In the genomic region with DNA sequence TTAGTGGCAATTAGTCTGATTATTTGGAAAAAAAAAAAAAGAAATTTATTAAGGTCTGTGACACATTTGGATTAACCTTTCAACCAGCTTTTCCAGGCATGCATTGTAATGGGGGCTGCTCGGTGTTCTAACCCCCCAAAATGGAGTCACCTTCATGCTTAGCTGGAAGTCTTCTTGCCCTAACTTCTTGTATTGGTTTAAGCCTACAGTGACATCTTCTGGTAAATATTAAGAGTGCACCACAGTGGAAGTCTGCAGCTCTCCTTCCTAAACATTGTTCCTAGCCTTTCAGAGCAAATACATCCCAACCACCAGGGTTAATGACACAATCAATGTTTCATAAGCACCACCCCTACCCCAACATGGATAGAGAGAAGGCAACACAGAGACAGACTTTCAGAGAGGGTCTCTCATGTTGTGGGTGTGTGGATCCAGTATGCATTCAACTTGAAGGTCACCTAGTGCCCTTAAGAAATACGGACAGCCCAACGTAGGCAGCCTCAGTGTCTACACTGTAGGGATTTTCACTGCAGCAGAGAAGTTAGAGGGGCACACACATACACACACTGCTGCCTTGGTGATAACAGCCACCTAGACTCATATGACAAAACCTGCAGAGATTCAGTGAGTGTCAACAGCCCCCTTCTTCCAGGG, we compare ENCODE assay signal across 8 cellular contexts.
DNase-seq lines count a peak whose midpoint lies in the region; ATAC-seq, FAIRE-seq and TF ChIP-seq lines count a peak whose summit lies in the region.

No MANE protein-coding gene starts in this region.

- no peaks in the 10 kb centered on the region for H3F3A ChIP-seq in PC-3 (ENCODE audit: low read length, unreplicated experiment)

- no peak overlapping the region for H3K9ac ChIP-seq in PC-3 (ENCODE audit: low read length)
- H3K9ac ChIP-seq in fibroblast of lung (ENCODE audit: insufficient read depth, low read length), result no peak overlapping the region

- no peak overlapping the region for H2AFZ ChIP-seq in PC-3 (ENCODE audit: low read length)
- no peak overlapping the region for H2AFZ ChIP-seq in fibroblast of lung (ENCODE audit: low read length)

- no peaks in the 10 kb centered on the region for H3K9me3 ChIP-seq in PC-3 (ENCODE audit: low read length)
- H3K9me3 ChIP-seq in fibroblast of lung (ENCODE audit: control insufficient read depth, insufficient read depth, low read depth, low read length), result no peaks in the 10 kb centered on the region
- no peaks in the 10 kb centered on the region for H3K9me3 ChIP-seq in prostate gland

- DNase-seq in NCI-H2171 treated with DMSO at 0.1 percent for 48 hours (lab: John Stamatoyannopoulos, UW), result peak; percentile 40
- DNase-seq in NCI-H2171 (lab: John Stamatoyannopoulos, UW), result no peak
- DNase-seq in HEK293T (ENCODE audit: extremely low spot score), result peak; percentile 49
- peak; percentile 55 for DNase-seq in PC-3
- DNase-seq in fibroblast of lung (ENCODE audit: low read depth in 2 of 2), result peak; percentile 17 to 51
- DNase-seq in prostate gland (ENCODE audit: low spot score), result no peak
- DNase-seq in activated effector memory CD4-positive, alpha-beta T cell treated with Interleukin-2 at 50 U/mL for 16 hours, result no peak
- no peak for DNase-seq in H54 (ENCODE audit: insufficient read length, low spot score)

- intact Hi-C loops in PC-3 (cut with micrococcal nuclease), result loop anchor here (1.0 to 10.0 kb wide), 2 partner anchors 323 to 405 kb away; partner anchors contain the start of gene HS6ST2
- intact Hi-C loops in prostate gland (cut with DNase I), result no loop called here

- POLR2A ChIA-PET in HEK293T (lab: Yijun Ruan, JAX) (no interaction called here), PC-3 (lab: Charles Lee; ENCODE audit: unreplicated experiment) (no interaction called here)

- no peaks in the 10 kb centered on the region for H3K27me3 ChIP-seq in PC-3 (ENCODE audit: low read length)
- no peaks in the 10 kb centered on the region for H3K27me3 ChIP-seq in fibroblast of lung (ENCODE audit: control insufficient read depth, insufficient read depth, low read length)
- no peaks in the 10 kb centered on the region for H3K27me3 ChIP-seq in prostate gland (replicated peaks; ENCODE audit: insufficient read depth)

- no peaks in the 10 kb centered on the region for H3K9me2 ChIP-seq in PC-3 (replicated peaks; ENCODE audit: low read length)

- no peaks in the 10 kb centered on the region for H3K79me2 ChIP-seq in PC-3 (ENCODE audit: low read length)
- H3K79me2 ChIP-seq in fibroblast of lung (ENCODE audit: control insufficient read depth, insufficient read depth, low read length), result no peaks in the 10 kb centered on the region

- no TSS peak for BruUV-seq in PC-3 (replicated peaks; lab: Mats Ljungman, UMichigan)

- peak; percentile 65 for ATAC-seq in PC-3

- H3K36me3 ChIP-seq in PC-3 (ENCODE audit: low read depth, low read length), result no peaks in the 10 kb centered on the region
- no peaks in the 10 kb centered on the region for H3K36me3 ChIP-seq in fibroblast of lung (ENCODE audit: control insufficient read depth, insufficient read depth, low read length)
- H3K36me3 ChIP-seq in prostate gland, result no peaks in the 10 kb centered on the region

- 52% methylated on average over 3 of the region's 3 CpGs for WGBS in prostate gland

- H3K4me3 ChIP-seq in PC-3 (ENCODE audit: low read length) (no peak overlapping the region), fibroblast of lung (replicated peaks in 1 of 4; ENCODE audit: control extremely low read depth in 1 of 4, insufficient read depth in 1 of 4, low read depth in 3 of 4, low read length in 4 of 4) (no peak overlapping the region), prostate gland (no peak overlapping the region)

- no peak for TF ChIP-seq POLR2A in prostate gland (IDR thresholded peaks at IDR 0.05)
- no peak for TF ChIP-seq POLR2A in H54 (IDR thresholded peaks at IDR 0.05; ENCODE audit: low read depth, low read length)

- H3K27ac ChIP-seq in PC-3 (ENCODE audit: low read length) (no peak overlapping the region), fibroblast of lung (ENCODE audit: insufficient read depth, low read length) (no peak overlapping the region), prostate gland (no peak overlapping the region)

- H3K4me1 ChIP-seq in PC-3 (ENCODE audit: insufficient read depth, low read length) (no peaks in the 10 kb centered on the region), fibroblast of lung (ENCODE audit: control insufficient read depth, extremely low read depth, insufficient read depth, low read length) (no peaks in the 10 kb centered on the region), prostate gland (replicated peaks) (no peaks in the 10 kb centered on the region)

- H3K4me2 ChIP-seq in PC-3 (ENCODE audit: low read length) (no peak overlapping the region), fibroblast of lung (ENCODE audit: extremely low read depth, insufficient read depth, low read length) (no peak overlapping the region)

- H4K20me1 ChIP-seq in PC-3 (ENCODE audit: low read length) (no peaks in the 10 kb centered on the region), fibroblast of lung (ENCODE audit: control insufficient read depth, extremely low read depth, insufficient read depth, low read length) (no peaks in the 10 kb centered on the region)

- peak; percentile 68 for TF ChIP-seq CTCF in PC-3 (conservative IDR thresholded peaks at IDR 0.05; ENCODE audit: low read depth, low read length)
- TF ChIP-seq CTCF in fibroblast of lung (conservative IDR thresholded peaks at IDR 0.05 in 1 of 2, IDR thresholded peaks at IDR 0.05 in 1 of 2; ENCODE audit: low read depth in 1 of 2, low read length in 2 of 2), result peak; percentile 45 to 50
- peak in 3 of 4 experiments; percentile 7 to 43 (median 24) for TF ChIP-seq CTCF in prostate gland (IDR thresholded peaks at IDR 0.05)

- CTCF ChIA-PET in HEK293T (lab: Yijun Ruan, JAX), result interaction anchor here (0.6 to 1.3 kb wide), 9 partner anchors 9 to 808 kb away, joined by 3 to 6 read pairs (median 4); no protein-coding TSS in a partner anchor
- CTCF ChIA-PET in PC-3 (lab: Charles Lee), result interaction anchor here (0.6 to 1.7 kb wide), 3 partner anchors 339 to 804 kb away, joined by 3 to 10 read pairs (median 8); no protein-coding TSS in a partner anchor

- no peak for FAIRE-seq in H54 (lab: Jason Lieb, UNC)

TF ChIP-seq in HEK293T, 16 proteins besides CTCF, POLR2A, EP300 and RAD21:
- TF ChIP-seq LEF1 (IDR thresholded peaks at IDR 0.05; ENCODE audit: borderline replicate concordance) (no peak), L3MBTL2 (conservative IDR thresholded peaks at IDR 0.05) (no peak), NFRKB (IDR thresholded peaks at IDR 0.05) (no peak), BHLHE40 (IDR thresholded peaks at IDR 0.05; ENCODE audit: borderline replicate concordance) (no peak), SUZ12 (IDR thresholded peaks at IDR 0.05) (no peak), FOXK2 (IDR thresholded peaks at IDR 0.05) (no peak), FOXM1 (IDR thresholded peaks at IDR 0.05; ENCODE audit: borderline replicate concordance) (no peak), SP1 (IDR thresholded peaks at IDR 0.05) (no peak), ARNT (IDR thresholded peaks at IDR 0.05) (no peak), ELF4 (IDR thresholded peaks at IDR 0.05) (no peak), PKNOX1 (IDR thresholded peaks at IDR 0.05) (no peak), HDGF (IDR thresholded peaks at IDR 0.05; ENCODE audit: borderline replicate concordance) (no peak), ZNF384 (IDR thresholded peaks at IDR 0.05) (no peak), CTBP1 (IDR thresholded peaks at IDR 0.05; ENCODE audit: borderline replicate concordance) (no peak)

Comparison
In these comparisons a context has a peak if more than half of its experiments do, and no peak if none do; other contexts are left out.
1. DNase-seq: peak in NCI-H2171 treated with DMSO at 0.1 percent for 48 hours (single experiment), HEK293T (single experiment), PC-3 (single experiment) and fibroblast of lung (2 of 2); none in NCI-H2171 (single experiment), prostate gland (single experiment), activated effector memory CD4-positive, alpha-beta T cell treated with Interleukin-2 at 50 U/mL for 16 hours (single experiment) and H54 (single experiment).
2. Peak in every context shown above with its lines, with median percentiles within 50 percentile points of each other: CTCF ChIP-seq.